Comparison of ENCODE assay signal across 21 cellular contexts in the genomic region with DNA sequence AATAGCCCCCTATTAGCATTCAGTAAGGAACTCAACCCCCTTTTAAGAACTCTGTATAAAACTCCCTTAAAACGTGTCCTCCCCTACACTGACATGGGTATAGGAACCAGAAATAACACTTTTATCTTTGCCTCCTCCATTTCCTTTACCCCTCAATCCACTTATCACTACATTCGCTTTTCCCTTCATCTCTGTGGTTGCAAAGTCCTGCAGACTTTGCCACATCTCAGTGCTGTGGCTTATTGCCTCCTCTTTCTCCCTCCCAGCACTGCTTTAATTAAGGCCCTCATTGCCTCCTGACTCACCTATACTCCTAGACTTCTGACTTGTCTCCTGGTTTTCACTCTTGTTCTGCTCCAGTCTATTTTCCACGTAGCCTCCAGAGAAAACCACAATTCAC.
"Had no signal": no experiment of that assay in that cellular context is flagged by ENCODE, and none has a peak within 500 bp of the region (broad histone marks: within the 10 kb centered on the region; RNA-seq: fewer than 3 reads in every experiment).

No MANE protein-coding gene starts in this region.

- H3K9me3 Mint-ChIP-seq: activated naive CD8-positive, alpha-beta T cell treated with anti-CD3 and anti-CD28 coated beads, Interleukin-2, amount 50 U/mL, for 24 hours had no signal

- H3K27ac ChIP-seq: hepatocyte, neutrophil, parathyroid adenoma, tibial nerve, vagina had no signal

- H3K79me2 ChIP-seq: hepatocyte, parathyroid adenoma had no signal

- H3K36me3 ChIP-seq: neutrophil, tibial nerve, vagina had no signal

- H3K4me2 ChIP-seq: hepatocyte had no signal

- DNase-seq: activated CD4-positive, alpha-beta T cell treated with anti-CD3 and anti-CD28 coated beads, Interleukin-2, amount 50 U/mL, for 1 hour; activated CD8-positive, alpha-beta memory T cell treated with anti-CD3 and anti-CD28 coated beads for 24 hours; activated naive CD4-positive, alpha-beta T cell treated with Interleukin-2 at 50 U/mL for 16 hours; activated naive CD8-positive, alpha-beta T cell treated with anti-CD3 and anti-CD28 coated beads, Interleukin-2, amount 50 U/mL, for 24 hours; aorta; dermis blood vessel endothelial cell; erythroblast; islet precursor cell; mucosa of descending colon; naive thymus-derived CD4-positive, alpha-beta T cell; stimulated activated CD4-positive, alpha-beta T cell treated with anti-CD3 and anti-CD28 coated beads, Interleukin-4, amount 100 ng/mL, for 24 hours; stimulated activated naive CD4-positive, alpha-beta T cell treated with Interleukin-2 at 50 U/mL for 16 hours; substantia nigra; T-helper 17 cell had no signal

- H3K4me1 Mint-ChIP-seq: activated naive CD8-positive, alpha-beta T cell treated with anti-CD3 and anti-CD28 coated beads, Interleukin-2, amount 50 U/mL, for 24 hours had no signal

- H3K4me3 ChIP-seq: hepatocyte, lung, mucosa of descending colon, tibial nerve, vagina had no signal

- H3K4me3 Mint-ChIP-seq: activated naive CD8-positive, alpha-beta T cell treated with anti-CD3 and anti-CD28 coated beads, Interleukin-2, amount 50 U/mL, for 24 hours; naive thymus-derived CD4-positive, alpha-beta T cell; T-helper 17 cell had no signal

- H3K9me3 ChIP-seq: mucosa of descending colon, neutrophil, tibial nerve, vagina had no signal

- H3K27me3 ChIP-seq: hepatocyte, neutrophil, tibial nerve, vagina had no signal

- ATAC-seq: activated CD4-positive, CD25-positive, alpha-beta regulatory T cell treated with anti-CD3 and anti-CD28 coated beads, Interleukin-2, amount 50 U/mL, for 24 hours; activated naive CD8-positive, alpha-beta T cell treated with anti-CD3 and anti-CD28 coated beads, Interleukin-2, amount 50 U/mL, for 24 hours; mucosa of descending colon; naive thymus-derived CD4-positive, alpha-beta T cell; T-helper 17 cell had no signal

- H3K9ac ChIP-seq: parathyroid adenoma had no signal

- H3K27ac Mint-ChIP-seq: activated naive CD8-positive, alpha-beta T cell treated with anti-CD3 and anti-CD28 coated beads, Interleukin-2, amount 50 U/mL, for 24 hours; naive thymus-derived CD4-positive, alpha-beta T cell; T-helper 17 cell had no signal

- H2AFZ ChIP-seq: hepatocyte, parathyroid adenoma had no signal
